Comparison of ENCODE assay signal across 8 cellular contexts in the genomic region with DNA sequence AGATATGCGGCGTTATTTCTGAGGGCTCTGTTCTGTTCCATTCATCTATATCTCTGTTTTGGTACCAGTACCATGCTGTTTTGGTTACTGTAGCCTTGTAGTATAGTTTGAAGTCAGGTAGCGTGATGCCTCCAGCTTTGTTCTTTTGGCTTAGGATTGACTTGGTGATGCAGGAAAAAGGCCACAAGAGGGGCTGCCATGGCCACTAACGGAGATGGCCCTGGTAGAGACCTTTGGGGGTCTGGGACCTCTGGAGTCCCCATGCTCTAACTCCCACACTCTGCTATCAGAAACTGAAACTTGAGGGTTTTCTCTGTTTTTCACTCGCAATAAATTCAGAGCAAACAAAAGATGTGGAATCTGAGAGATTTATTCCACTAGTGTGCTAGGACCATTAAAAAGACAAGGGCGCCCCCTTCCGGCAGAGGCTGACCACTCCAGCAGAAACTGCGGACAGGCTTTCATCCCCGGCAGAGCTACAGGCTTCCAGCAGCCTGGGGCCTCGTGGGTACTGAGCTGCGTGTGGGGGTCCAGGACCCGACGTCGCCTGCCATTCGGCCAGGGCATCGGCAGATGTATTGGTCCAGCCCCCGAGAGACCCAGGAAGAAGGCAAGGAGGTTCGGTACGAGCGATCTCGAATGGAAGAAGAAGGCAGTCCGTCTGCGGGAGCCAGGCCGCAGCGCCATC.
DNase-seq lines count a peak whose midpoint lies in the region; ATAC-seq lines count a peak whose summit lies in the region.
"Not testable (repeated sequence)": the region's sequence is repeated elsewhere in the genome, so short reads cannot be mapped to it uniquely, and the experiment has no call there.

No MANE protein-coding gene starts in this region.

- not testable (repeated sequence) for H3K4me3 Mint-ChIP-seq in activated naive CD8-positive, alpha-beta T cell treated with anti-CD3 and anti-CD28 coated beads, Interleukin-2, amount 50 U/mL, for 24 hours

- not testable (repeated sequence) for H3K27me3 Mint-ChIP-seq in activated naive CD8-positive, alpha-beta T cell treated with anti-CD3 and anti-CD28 coated beads, Interleukin-2, amount 50 U/mL, for 24 hours

- not testable (repeated sequence) for H3K27ac Mint-ChIP-seq in activated naive CD8-positive, alpha-beta T cell treated with anti-CD3 and anti-CD28 coated beads, Interleukin-2, amount 50 U/mL, for 24 hours

- not testable (repeated sequence) for H3K36me3 Mint-ChIP-seq in activated naive CD8-positive, alpha-beta T cell treated with anti-CD3 and anti-CD28 coated beads, Interleukin-2, amount 50 U/mL, for 24 hours (ENCODE audit: low read depth)

- peak; percentile 56 for ATAC-seq in HG02678 (IDR thresholded peaks at IDR 0.05; ENCODE audit: unreplicated experiment)
- ATAC-seq in activated naive CD8-positive, alpha-beta T cell treated with anti-CD3 and anti-CD28 coated beads, Interleukin-2, amount 50 U/mL, for 24 hours, result not testable (repeated sequence)

- DNase-seq in DMS 273 (lab: John Stamatoyannopoulos, UW; ENCODE audit: unreplicated experiment) (peak; percentile 60), NCI-H1048 (lab: John Stamatoyannopoulos, UW) (peak; percentile 59), SKM-1 (lab: John Stamatoyannopoulos, UW; ENCODE audit: unreplicated experiment) (peak; percentile 61), foreskin melanocyte (peak; percentile 19), lung microvascular endothelial cell (ENCODE audit: low read depth in 2 of 2) (peak; percentile 3 to 79)
- DNase-seq in activated naive CD8-positive, alpha-beta T cell treated with anti-CD3 and anti-CD28 coated beads, Interleukin-2, amount 50 U/mL, for 24 hours, result peak; percentile 11
- DNase-seq in stimulated activated CD4-positive, alpha-beta T cell treated with anti-CD3 and anti-CD28 coated beads, Interleukin-4, amount 100 ng/mL, for 48 hours (ENCODE audit: low read depth in 2 of 2), result peak; percentile 4 to 27

- not testable (repeated sequence) for H3K9me3 Mint-ChIP-seq in activated naive CD8-positive, alpha-beta T cell treated with anti-CD3 and anti-CD28 coated beads, Interleukin-2, amount 50 U/mL, for 24 hours

- H3K4me1 Mint-ChIP-seq in activated naive CD8-positive, alpha-beta T cell treated with anti-CD3 and anti-CD28 coated beads, Interleukin-2, amount 50 U/mL, for 24 hours, result not testable (repeated sequence)

Comparison
In these comparisons a context has a peak if more than half of its experiments do, and no peak if none do; other contexts are left out.
1. DNase-seq: peak in every context shown above with its lines; median percentile 61 in SKM-1; 60 in DMS 273; 59 in NCI-H1048; 41 in lung microvascular endothelial cell; 19 in foreskin melanocyte; 16 in stimulated activated CD4-positive, alpha-beta T cell treated with anti-CD3 and anti-CD28 coated beads, Interleukin-4, amount 100 ng/mL, for 48 hours; 11 in activated naive CD8-positive, alpha-beta T cell treated with anti-CD3 and anti-CD28 coated beads, Interleukin-2, amount 50 U/mL, for 24 hours.